13 cellular contexts compared by ENCODE assay signal in genomic region chr7:45583296-45583695, GRCh38. TPM values are rescaled to one million over a fixed set of nuclear protein-coding genes. Genes with fewer than 3 reads are reported as not detected.
"Had no signal": no experiment of that assay in that cellular context is flagged by ENCODE, and none has a peak within 500 bp of the region (broad histone marks: within the 10 kb centered on the region; RNA-seq: fewer than 3 reads in every experiment).

No MANE protein-coding gene starts in this region.

- H3K27ac Mint-ChIP-seq: activated CD4-positive, alpha-beta T cell treated with anti-CD3 and anti-CD28 coated beads, Interleukin-2, amount 10 ng/mL, durations not matched to agents 7 days and 5 days; activated naive CD4-positive, alpha-beta T cell treated with anti-CD3 and anti-CD28 coated beads, Interleukin-2, amount 50 U/mL, for 72 hours; stimulated activated naive B cell treated with anti-CD40 and anti-IgM and Interleukin-4, amounts not matched to agents 10 μg/mL and 1 μg/mL and 100 μg/mL, for 72 hours; T-cell had no signal

- H3K27ac ChIP-seq: body of pancreas, SK-N-MC, WERI-Rb-1 had no signal

- H3K4me1 Mint-ChIP-seq: activated CD4-positive, alpha-beta T cell treated with anti-CD3 and anti-CD28 coated beads, Interleukin-2, amount 10 ng/mL, durations not matched to agents 7 days and 5 days; stimulated activated naive B cell treated with anti-CD40 and anti-IgM and Interleukin-4, amounts not matched to agents 10 μg/mL and 1 μg/mL and 100 μg/mL, for 72 hours; T-cell had no signal

- DNase-seq: activated CD4-positive, alpha-beta T cell treated with anti-CD3 and anti-CD28 coated beads, Interleukin-2, amount 10 ng/mL, durations not matched to agents 7 days and 5 days; activated T-cell treated with anti-CD3 and anti-CD28 coated beads for 4 hours; amniotic stem cell; body of pancreas; mammary epithelial cell; stimulated activated naive B cell treated with anti-CD40 and anti-IgM and Interleukin-4, amounts not matched to agents 10 μg/mL and 1 μg/mL and 100 μg/mL, for 72 hours; T-cell; trophoblast cell had no signal

- H3K4me1 ChIP-seq: body of pancreas had no signal

- H3K9me3 Mint-ChIP-seq: activated CD4-positive, alpha-beta T cell treated with anti-CD3 and anti-CD28 coated beads, Interleukin-2, amount 10 ng/mL, durations not matched to agents 7 days and 5 days; activated naive CD4-positive, alpha-beta T cell treated with anti-CD3 and anti-CD28 coated beads, Interleukin-2, amount 50 U/mL, for 72 hours; stimulated activated naive B cell treated with anti-CD40 and anti-IgM and Interleukin-4, amounts not matched to agents 10 μg/mL and 1 μg/mL and 100 μg/mL, for 72 hours; T-cell had no signal

- ATAC-seq: activated naive CD4-positive, alpha-beta T cell treated with anti-CD3 and anti-CD28 coated beads, Interleukin-2, amount 50 U/mL, for 72 hours; body of pancreas; esophagus mucosa; stimulated activated naive B cell treated with anti-CD40 and anti-IgM and Interleukin-4, amounts not matched to agents 10 μg/mL and 1 μg/mL and 100 μg/mL, for 72 hours; T-cell had no signal

- H3K4me3 Mint-ChIP-seq: activated CD4-positive, alpha-beta T cell treated with anti-CD3 and anti-CD28 coated beads, Interleukin-2, amount 10 ng/mL, durations not matched to agents 7 days and 5 days; stimulated activated naive B cell treated with anti-CD40 and anti-IgM and Interleukin-4, amounts not matched to agents 10 μg/mL and 1 μg/mL and 100 μg/mL, for 72 hours; T-cell had no signal

- H3K4me3 ChIP-seq: body of pancreas, SK-N-MC, smooth muscle cell had no signal

- H3K9me3 ChIP-seq: body of pancreas had no signal

- H3K36me3 ChIP-seq: WERI-Rb-1 had no signal

- H3K27me3 Mint-ChIP-seq: activated CD4-positive, alpha-beta T cell treated with anti-CD3 and anti-CD28 coated beads, Interleukin-2, amount 10 ng/mL, durations not matched to agents 7 days and 5 days; stimulated activated naive B cell treated with anti-CD40 and anti-IgM and Interleukin-4, amounts not matched to agents 10 μg/mL and 1 μg/mL and 100 μg/mL, for 72 hours; T-cell had no signal

- H3K27me3 ChIP-seq: body of pancreas had no signal

- H3K36me3 Mint-ChIP-seq: activated naive CD4-positive, alpha-beta T cell treated with anti-CD3 and anti-CD28 coated beads, Interleukin-2, amount 50 U/mL, for 72 hours; stimulated activated naive B cell treated with anti-CD40 and anti-IgM and Interleukin-4, amounts not matched to agents 10 μg/mL and 1 μg/mL and 100 μg/mL, for 72 hours; T-cell had no signal

RNA-seq across cellular contexts. Expression of gene ADCY1, which starts 9.1 kb away (rescaled TPM):
- polyA plus RNA-seq: smooth muscle cell had no signal
